8 cellular contexts compared by ENCODE assay signal in the genomic region with DNA sequence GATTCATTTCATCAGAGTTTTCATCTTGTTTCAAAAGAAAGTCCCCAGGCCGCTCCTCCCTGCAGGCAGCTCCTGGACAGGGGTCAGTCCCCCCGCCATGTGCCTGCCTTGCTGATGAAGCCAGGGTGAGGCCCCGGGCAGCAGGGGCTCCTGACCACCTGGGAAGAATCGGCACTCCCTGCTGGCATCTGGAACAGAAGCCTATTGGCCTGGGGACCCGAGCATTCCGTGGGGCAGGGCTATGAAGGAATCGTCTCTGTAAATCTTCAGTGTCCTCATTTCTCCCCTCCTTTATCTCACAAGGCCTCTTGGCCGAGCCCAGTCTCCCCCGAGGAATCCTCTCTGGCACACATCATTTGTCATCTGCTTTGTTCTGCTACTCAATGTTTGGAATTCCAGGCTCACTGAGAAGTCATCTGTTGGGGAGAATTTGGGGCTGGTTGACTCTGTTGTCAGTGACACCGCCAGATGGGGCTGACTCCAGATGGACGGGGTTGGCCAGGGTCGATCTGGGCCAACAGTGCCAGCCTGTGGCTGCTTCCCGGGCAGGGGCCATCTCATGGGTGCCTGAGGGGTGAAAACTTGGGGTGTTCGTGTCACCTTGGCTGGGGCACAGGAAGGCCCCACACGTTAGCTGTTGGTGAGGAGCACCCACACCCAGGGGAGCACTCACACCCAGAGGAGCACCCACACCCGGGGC.
A peak's percentile ranks its signal among the peaks of the same experiment; 100 is the strongest.
DNase-seq lines count a peak whose midpoint lies in the region; ATAC-seq and TF ChIP-seq lines count a peak whose summit lies in the region.
"Not testable (repeated sequence)": the region's sequence is repeated elsewhere in the genome, so short reads cannot be mapped to it uniquely, and the experiment has no call there.

No MANE protein-coding gene starts in this region.

- not testable (repeated sequence) for TF ChIP-seq CTCF in SK-N-SH (IDR thresholded peaks at IDR 0.05); esophagus squamous epithelium (IDR thresholded peaks at IDR 0.05); liver (IDR thresholded peaks at IDR 0.05; ENCODE audit: low read depth, low read length, missing input control); psoas muscle (IDR thresholded peaks at IDR 0.05); vagina (IDR thresholded peaks at IDR 0.05)
- TF ChIP-seq CTCF in heart left ventricle (IDR thresholded peaks at IDR 0.05), result peak in 1 of 12 donors; percentile 10

- POLR2A ChIA-PET in SK-N-SH (lab: Yijun Ruan, JAX), result not testable (repeated sequence)

- H3K4me2 ChIP-seq in SK-N-SH, result not testable (repeated sequence)

- H3K9ac ChIP-seq in SK-N-SH; liver (ENCODE audit: low read depth in 1 of 2, low read length in 2 of 2): not testable (repeated sequence)

- CTCF ChIA-PET in SK-N-SH (lab: Yijun Ruan, JAX), result not testable (repeated sequence)

- intact Hi-C loops in esophagus squamous epithelium (cut with DNase I); heart left ventricle (cut with DNase I); psoas muscle (cut with DNase I); vagina (cut with DNase I): not testable (repeated sequence)

- H3K9me3 ChIP-seq in SK-N-SH; esophagus squamous epithelium; liver (ENCODE audit: control insufficient read depth in 4 of 4, low read length in 3 of 4); psoas muscle; vagina: not testable (repeated sequence)
- H3K9me3 ChIP-seq in heart left ventricle, result peaks cover 0 to 11% (median 3%) of the 10 kb centered on the region in 12 donors

- not testable (repeated sequence) for H3K4me3 ChIP-seq in SK-N-SH (ENCODE audit: low read depth in 2 of 2, low read length in 1 of 2); esophagus squamous epithelium; heart left ventricle; liver (ENCODE audit: low read depth in 1 of 3, low read length in 3 of 3); psoas muscle; vagina

- peak in 1 of 2 experiments; percentile 59; a peak in 2 of 4 replicates for TF ChIP-seq EP300 in SK-N-SH (IDR thresholded peaks at IDR 0.05; ENCODE audit: borderline replicate concordance in 1 of 2, low read depth in 1 of 2, low read length in 1 of 2)

- H3K36me3 ChIP-seq in SK-N-SH (replicated peaks in 1 of 2; ENCODE audit: control insufficient read depth in 1 of 2, insufficient read depth in 2 of 2, low read length in 1 of 2); esophagus squamous epithelium; heart left ventricle; liver (ENCODE audit: control insufficient read depth in 4 of 4, insufficient read depth in 3 of 4, low read depth in 1 of 4, low read length in 3 of 4); psoas muscle (ENCODE audit: insufficient read depth in 1 of 2, low read depth in 1 of 2); vagina: not testable (repeated sequence)

- not testable (repeated sequence) for TF ChIP-seq POLR2A in esophagus squamous epithelium (IDR thresholded peaks at IDR 0.05); heart left ventricle (IDR thresholded peaks at IDR 0.05); vagina (IDR thresholded peaks at IDR 0.05)

- not testable (repeated sequence) for H3K9me2 ChIP-seq in SK-N-SH

- H4K20me1 ChIP-seq in SK-N-SH (ENCODE audit: insufficient read depth), result not testable (repeated sequence)

- peak; percentile 56 to 75 (median 60) for ATAC-seq in heart left ventricle
- ATAC-seq in psoas muscle, result peak in 3 of 4 donors; percentile 28 to 63 (median 50)

- H3F3A ChIP-seq in SK-N-SH (replicated peaks; ENCODE audit: insufficient read depth), result not testable (repeated sequence)

- H2AFZ ChIP-seq in SK-N-SH (ENCODE audit: low read depth), result not testable (repeated sequence)

- H3K79me2 ChIP-seq in SK-N-SH (ENCODE audit: insufficient read depth), result not testable (repeated sequence)

- not testable (repeated sequence) for TF ChIP-seq RAD21 in SK-N-SH (IDR thresholded peaks at IDR 0.05; ENCODE audit: low read length); liver (IDR thresholded peaks at IDR 0.05)

- DNase-seq in DMS 273 (lab: John Stamatoyannopoulos, UW; ENCODE audit: unreplicated experiment) (peak; percentile 88), LHCN-M2 (ENCODE audit: low read depth) (peak; percentile 2), heart left ventricle (peak in 2 of 5 donors; percentile 31 to 39), psoas muscle (peak in 1 of 2 donors; percentile 18)
- DNase-seq in SK-N-SH; esophagus squamous epithelium (lab: John Stamatoyannopoulos, UW); vagina (ENCODE audit: extremely low spot score in 2 of 2): not testable (repeated sequence)

- 65% methylated on average over 9 of the region's 16 CpGs for WGBS in SK-N-SH (ENCODE audit: low lambda C conversion rate)
- WGBS in esophagus squamous epithelium, 2 donors, result 70 to 85% methylated on average over 5 of the region's 16 CpGs
- 42 to 66% (median 54%) methylated on average over 14 to 16 of the region's 16 CpGs for WGBS in heart left ventricle, 4 donors
- 87% methylated on average over 16 of the region's 16 CpGs for WGBS in liver
- 19 to 36% (median 21%) methylated on average over 14 to 16 of the region's 16 CpGs for WGBS in psoas muscle, 3 donors

- H3K27ac ChIP-seq in SK-N-SH (ENCODE audit: low read depth in 2 of 2, low read length in 1 of 2) (peak overlapping the region in 1 of 2 experiments; percentile 90; a peak in 2 of 4 replicates), esophagus squamous epithelium (peak overlapping the region; percentile 2 to 68 (median 37)), heart left ventricle (peak overlapping the region in 9 of 12 donors; percentile 17 to 74 (median 49)), liver (ENCODE audit: low read depth in 1 of 2, low read length in 2 of 2) (peak overlapping the region in 1 of 2 donors; percentile 37), vagina (peak overlapping the region; percentile 52)
- not testable (repeated sequence) for H3K27ac ChIP-seq in psoas muscle

- peaks cover 0 to 30% of the 10 kb centered on the region in 2 experiments; a peak in 2 of 4 replicates for H3K4me1 ChIP-seq in SK-N-SH (ENCODE audit: control insufficient read depth in 1 of 2, insufficient read depth in 2 of 2, low read depth in 1 of 2, low read length in 1 of 2)
- not testable (repeated sequence) for H3K4me1 ChIP-seq in esophagus squamous epithelium, psoas muscle
- peaks cover 0 to 16% (median 8%) of the 10 kb centered on the region in 12 donors for H3K4me1 ChIP-seq in heart left ventricle
- peaks cover 0 to 15% (median 13%) of the 10 kb centered on the region in 4 donors for H3K4me1 ChIP-seq in liver (ENCODE audit: control insufficient read depth in 4 of 4, insufficient read depth in 4 of 4, low read length in 3 of 4)
- peaks cover 19% of the 10 kb centered on the region for H3K4me1 ChIP-seq in vagina

- not testable (repeated sequence) for H3K27me3 ChIP-seq in SK-N-SH (ENCODE audit: insufficient read depth); esophagus squamous epithelium; heart left ventricle; liver (ENCODE audit: control insufficient read depth in 4 of 4, insufficient read depth in 4 of 4, low read length in 3 of 4); vagina
- peaks cover 0 to 17% (median 7%) of the 10 kb centered on the region in 3 donors for H3K27me3 ChIP-seq in psoas muscle (ENCODE audit: insufficient read depth in 3 of 3, low read length in 2 of 3)

TF ChIP-seq in SK-N-SH, 30 proteins besides CTCF, POLR2A, EP300 and RAD21:
- TF ChIP-seq RCOR1 (IDR thresholded peaks at IDR 0.05; ENCODE audit: low read length), result peak; percentile 45; the same call in 1 of the 2 replicates

TF ChIP-seq in liver, 16 proteins besides CTCF, POLR2A, EP300 and RAD21:
- TF ChIP-seq RXRA (IDR thresholded peaks at IDR 0.05), result peak; percentile 18 to 27
- TF ChIP-seq NR2F2 (IDR thresholded peaks at IDR 0.05), result peak; percentile 43
